ENCODE assay signal across 8 cellular contexts in genomic region chr7:130205084-130205947, GRCh38. TPM values are rescaled to one million over a fixed set of nuclear protein-coding genes. Genes with fewer than 3 reads are reported as not detected.
DNase-seq lines count a peak whose midpoint lies in the region; ATAC-seq and TF ChIP-seq lines count a peak whose summit lies in the region.

Gene TMEM209, minus strand, starts transcription at chr7:130205406. Its CDS starts 31 bp downstream, at chr7:130205375.

- no peaks in the 10 kb centered on the region for H3K27me3 Mint-ChIP-seq in WTC11 (ENCODE audit: low read depth)

- H4K20me1 ChIP-seq in smooth muscle cell (ENCODE audit: low read depth) = no peaks in the 10 kb centered on the region

- CTCF ChIA-PET in AG04450 (lab: Charles Lee) = interaction anchor here (0.9 to 1.6 kb wide), 5 partner anchors 12 to 516 kb away, joined by 3 to 6 read pairs (median 5); no protein-coding TSS in a partner anchor
- CTCF ChIA-PET in WTC11 (lab: Charles Lee) = interaction anchor here (0.8 to 2.4 kb wide), 7 partner anchors 9 to 528 kb away, joined by 3 to 13 read pairs (median 4); partner anchors contain the start of genes KLF14 and KLHDC10

- H3K36me3 ChIP-seq in smooth muscle cell (ENCODE audit: low read depth) = peaks cover 9% of the 10 kb centered on the region

- H3K4me3 ChIP-seq in AG04450 (ENCODE audit: low read depth, low read length) (peak within 1 kb of the TSS; percentile 91), cardiac fibroblast (replicated peaks in 1 of 2; ENCODE audit: low read depth in 2 of 2, low read length in 2 of 2) (peak within 1 kb of the TSS; percentile 80 to 90), smooth muscle cell (peak within 1 kb of the TSS; percentile 60)

- H3K4me1 Mint-ChIP-seq in WTC11 = 0 out of 2 replicates have a peak, but pooled peaks cover 3% of the 10 kb centered on the region

- H3K27ac ChIP-seq in AG04450 (ENCODE audit: low read depth, low read length) = peak within 1 kb of the TSS; percentile 92
- H3K27ac ChIP-seq in smooth muscle cell (ENCODE audit: low read depth) = peak within 1 kb of the TSS; percentile 78

- peak within 1 kb of the TSS; percentile 92 for H3K4me3 Mint-ChIP-seq in WTC11

- H3K36me3 Mint-ChIP-seq in WTC11 = peaks cover 25% of the 10 kb centered on the region

- peak within 1 kb of the TSS; percentile 72 for H2AFZ ChIP-seq in smooth muscle cell (ENCODE audit: low read depth)

- peak within 1 kb of the TSS; percentile 98 for H3K27ac Mint-ChIP-seq in WTC11

- DNase-seq in AG04450 (ENCODE audit: low read depth, low spot score) (peak; percentile 93), NCI-H226 (peak; percentile 95), WTC11 (ENCODE audit: low spot score) (peak; percentile 97), cardiac fibroblast (ENCODE audit: low read depth in 2 of 2) (peak; percentile 98 to 99), iPS-NIHi7 (ENCODE audit: extremely low spot score) (peak; percentile 98), smooth muscle cell (lab: John Stamatoyannopoulos, UW; ENCODE audit: unreplicated experiment) (peak; percentile 80)

- H3K27me3 ChIP-seq in AG04450 (ENCODE audit: control insufficient read depth, insufficient read depth, low read length) (no peaks in the 10 kb centered on the region), smooth muscle cell (ENCODE audit: low read depth) (no peaks in the 10 kb centered on the region)

- H3K4me2 ChIP-seq in smooth muscle cell = peak within 1 kb of the TSS; percentile 90

- H3K9me3 ChIP-seq in AG04450 (ENCODE audit: control insufficient read depth, insufficient read depth, low read length) (peaks cover 6% of the 10 kb centered on the region; the same call in 1 of the 2 replicates), smooth muscle cell (replicated peaks; ENCODE audit: low read depth) (no peaks in the 10 kb centered on the region)

- POLR2A ChIA-PET in AG04450 (lab: Yijun Ruan, JAX) (interaction anchor here (0.5 to 1.3 kb wide), 10 partner anchors 16 to 236 kb away, joined by 3 to 5 read pairs (median 3); partner anchors contain the start of gene CEP41), WTC11 (lab: Charles Lee) (interaction anchor here (0.6 to 1.5 kb wide), 5 partner anchors 22 to 176 kb away, joined by 3 to 10 read pairs (median 3); partner anchors contain the start of gene KLHDC10)

- H3K9me3 Mint-ChIP-seq in WTC11 = no peaks in the 10 kb centered on the region

- peaks cover 9% of the 10 kb centered on the region for H3K79me2 ChIP-seq in smooth muscle cell (ENCODE audit: low read depth)

- H3K4me1 ChIP-seq in smooth muscle cell (ENCODE audit: low read depth) = peaks cover 12% of the 10 kb centered on the region

- peaks cover 14% of the 10 kb centered on the region for H3F3A ChIP-seq in smooth muscle cell (ENCODE audit: low read depth)

- ATAC-seq in GM18909 (IDR thresholded peaks at IDR 0.05; ENCODE audit: poor library complexity, unreplicated experiment) = peak; percentile 97
- ATAC-seq in HG03175 (IDR thresholded peaks at IDR 0.05; ENCODE audit: unreplicated experiment) = peak; percentile 98
- ATAC-seq in WTC11 = peak; percentile 98

- H3K9ac ChIP-seq in smooth muscle cell (ENCODE audit: low read depth) = peak within 1 kb of the TSS; percentile 85

- no peak for TF ChIP-seq CTCF in AG04450 (IDR thresholded peaks at IDR 0.05; ENCODE audit: low read depth, low read length)
- no peak for TF ChIP-seq CTCF in WTC11 (IDR thresholded peaks at IDR 0.05)
- no peak for TF ChIP-seq CTCF in cardiac fibroblast (IDR thresholded peaks at IDR 0.05; ENCODE audit: low read depth, low read length)
- TF ChIP-seq CTCF in smooth muscle cell (IDR thresholded peaks at IDR 0.05; ENCODE audit: borderline replicate concordance, insufficient read depth, poor library complexity, severe bottlenecking) = no peak

- WGBS in smooth muscle cell (ENCODE audit: low lambda C conversion rate) = 15% methylated on average over 44 of the region's 44 CpGs

TF ChIP-seq in WTC11, 78 proteins besides CTCF, POLR2A, EP300 and RAD21 (continues in another document):
- TF ChIP-seq ATF6 (CRISPR knock-in tag; IDR thresholded peaks at IDR 0.05) (no peak), KAT7 (CRISPR knock-in tag; IDR thresholded peaks at IDR 0.05; ENCODE audit: borderline replicate concordance) (no peak), FOXP4 (CRISPR knock-in tag; IDR thresholded peaks at IDR 0.05) (0 out of 2 replicates have a peak, but pooled peaks have one; percentile 18), CREM (CRISPR knock-in tag; IDR thresholded peaks at IDR 0.05) (peak; percentile 83), USF2 (CRISPR knock-in tag; IDR thresholded peaks at IDR 0.05) (no peak), FOXJ3 (CRISPR knock-in tag; IDR thresholded peaks at IDR 0.05; ENCODE audit: borderline replicate concordance) (no peak), JAZF1 (CRISPR knock-in tag; IDR thresholded peaks at IDR 0.05) (no peak), ZBTB43 (CRISPR knock-in tag; IDR thresholded peaks at IDR 0.05) (no peak), ZBTB21 (CRISPR knock-in tag; IDR thresholded peaks at IDR 0.05; ENCODE audit: borderline replicate concordance) (no peak), ATF3 (CRISPR knock-in tag; conservative IDR thresholded peaks at IDR 0.05) (no peak), IRF1 (CRISPR knock-in tag; IDR thresholded peaks at IDR 0.05) (no peak; the same call in 1 of the 2 replicates), SMAD4 (CRISPR knock-in tag; IDR thresholded peaks at IDR 0.05) (no peak), CREB1 (CRISPR knock-in tag; IDR thresholded peaks at IDR 0.05) (no peak), SOX15 (CRISPR knock-in tag; IDR thresholded peaks at IDR 0.05) (no peak), SP1 (CRISPR knock-in tag; conservative IDR thresholded peaks at IDR 0.05) (no peak; the same call in 1 of the 2 replicates), ETV6 (CRISPR knock-in tag; IDR thresholded peaks at IDR 0.05) (peak; percentile 92), NFATC4 (CRISPR knock-in tag; IDR thresholded peaks at IDR 0.05) (no peak), ELF4 (CRISPR knock-in tag; IDR thresholded peaks at IDR 0.05; ENCODE audit: low read depth) (no peak)

RNA-seq across cellular contexts. Expression of gene TMEM209, which starts in this region (rescaled TPM):
- polyA plus RNA-seq in AG04450 (2011; rRNA removed) (12.9 and 15.2 TPM in 2 replicates), smooth muscle cell (15.1 and 18.2 TPM in 2 replicates)
- 23.0 and 25.8 TPM in 2 replicates for polyA minus RNA-seq in AG04450 (2011; rRNA and poly(A)+ RNA removed)
- total RNA-seq in WTC11 (2021) (21.0 to 25.8 TPM (median 23.5 TPM) in 3 replicates), smooth muscle cell (20.3 and 23.0 TPM in 2 replicates)

Comparison
In these comparisons a context has a peak if more than half of its experiments do, and no peak if none do; other contexts are left out.
1. Peak in every context shown above with its lines: DNase-seq, ATAC-seq, H3K4me3 ChIP-seq and H3K27ac ChIP-seq.